In the genomic region with DNA sequence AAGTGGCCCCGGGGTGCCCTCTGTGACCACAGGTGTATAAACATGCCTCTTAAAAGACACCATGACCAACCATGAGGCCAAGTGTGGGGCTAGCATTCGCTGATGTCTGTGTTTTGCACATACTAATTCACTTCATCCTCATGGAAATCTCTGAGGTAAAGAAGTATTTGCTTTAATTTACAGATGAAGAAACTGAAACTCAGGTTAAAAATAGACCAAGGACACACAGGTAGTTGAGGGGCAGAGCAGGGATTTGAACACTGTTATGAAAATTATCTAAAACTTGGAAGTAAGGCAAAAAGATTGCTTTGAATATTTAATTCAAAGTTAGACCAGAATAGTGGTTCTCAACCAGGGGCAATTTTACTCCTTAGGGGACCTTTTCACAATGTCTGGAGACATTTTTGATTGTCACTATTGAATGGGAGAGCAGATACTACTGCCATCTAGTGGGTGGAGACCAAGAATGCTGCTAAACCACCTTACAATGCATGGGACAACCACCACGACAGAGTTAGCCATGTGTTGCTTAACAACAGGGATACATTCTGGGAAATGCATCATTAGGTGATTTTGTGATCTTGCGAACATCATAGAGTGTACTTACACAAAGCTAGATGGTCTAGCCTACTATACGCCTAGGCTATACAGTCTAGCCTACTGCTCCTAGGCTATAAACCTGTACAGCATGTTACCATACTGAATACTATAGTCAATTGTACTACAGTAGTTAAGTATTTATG, we compare ENCODE assay signal across 8 cellular contexts. TPM values are rescaled to one million over a fixed set of nuclear protein-coding genes. Genes with fewer than 3 reads are reported as not detected.
A peak's percentile ranks its signal among the peaks of the same experiment; 100 is the strongest.
DNase-seq lines count a peak whose midpoint lies in the region; ATAC-seq and TF ChIP-seq lines count a peak whose summit lies in the region.

No MANE protein-coding gene starts in this region.

- peak overlapping the region; percentile 17 for H3K4me2 ChIP-seq in parathyroid adenoma (ENCODE audit: low read length)

- no peaks in the 10 kb centered on the region for H3K36me3 ChIP-seq in parathyroid adenoma (ENCODE audit: control insufficient read depth, insufficient read depth, low read length)

- H3K27me3 ChIP-seq in parathyroid adenoma (ENCODE audit: control insufficient read depth, insufficient read depth, low read length), result no peaks in the 10 kb centered on the region

- H3K4me1 ChIP-seq in parathyroid adenoma, result no peaks in the 10 kb centered on the region

- H3K9ac ChIP-seq in parathyroid adenoma, result no peak overlapping the region

- no peaks in the 10 kb centered on the region for H3K79me2 ChIP-seq in parathyroid adenoma

- H2AFZ ChIP-seq in parathyroid adenoma, result no peak overlapping the region

- H3K4me3 ChIP-seq in fibroblast of villous mesenchyme (ENCODE audit: low read depth, low read length), result no peak overlapping the region
- H3K4me3 ChIP-seq in parathyroid adenoma (ENCODE audit: low read depth, low read length), result no peak overlapping the region

- TF ChIP-seq CTCF in fibroblast of villous mesenchyme (IDR thresholded peaks at IDR 0.05; ENCODE audit: insufficient read depth, low read depth, low read length) (peak; percentile 79), parathyroid adenoma (IDR thresholded peaks at IDR 0.05) (peak; percentile 50)

- peak; percentile 68 for DNase-seq in COLO829 (ENCODE audit: low spot score)
- peak; percentile 58 for DNase-seq in NCI-H2196 (lab: John Stamatoyannopoulos, UW; ENCODE audit: unreplicated experiment)
- DNase-seq in activated CD4-positive, alpha-beta T cell treated with anti-CD3 and anti-CD28 coated beads, Interleukin-2, amount 50 U/mL, for 4 hours, result peak; percentile 4 to 6
- DNase-seq in fibroblast of villous mesenchyme (ENCODE audit: low read depth), result peak; percentile 39
- DNase-seq in GM19240 (ENCODE audit: insufficient read length, low spot score), result no peak

- H3K9me3 ChIP-seq in parathyroid adenoma (ENCODE audit: control insufficient read depth, low read length), result no peaks in the 10 kb centered on the region

- ATAC-seq in GM18873 (IDR thresholded peaks at IDR 0.05; ENCODE audit: low FRiP score, unreplicated experiment) (peak; percentile 54), HG03135 (IDR thresholded peaks at IDR 0.05; ENCODE audit: unreplicated experiment) (peak; percentile 76)

- no peak overlapping the region for H3K27ac ChIP-seq in parathyroid adenoma

RNA-seq across cellular contexts. Expression of a gene that starts 8.0 kb away (rescaled TPM):
- 2.6 TPM in 2 replicates for total RNA-seq in fibroblast of villous mesenchyme

RNA-seq across cellular contexts. Expression of a gene that starts 13.6 kb away (rescaled TPM):
- not detected in 2 replicates for total RNA-seq in fibroblast of villous mesenchyme
